8 cellular contexts compared by ENCODE assay signal in the genomic region with DNA sequence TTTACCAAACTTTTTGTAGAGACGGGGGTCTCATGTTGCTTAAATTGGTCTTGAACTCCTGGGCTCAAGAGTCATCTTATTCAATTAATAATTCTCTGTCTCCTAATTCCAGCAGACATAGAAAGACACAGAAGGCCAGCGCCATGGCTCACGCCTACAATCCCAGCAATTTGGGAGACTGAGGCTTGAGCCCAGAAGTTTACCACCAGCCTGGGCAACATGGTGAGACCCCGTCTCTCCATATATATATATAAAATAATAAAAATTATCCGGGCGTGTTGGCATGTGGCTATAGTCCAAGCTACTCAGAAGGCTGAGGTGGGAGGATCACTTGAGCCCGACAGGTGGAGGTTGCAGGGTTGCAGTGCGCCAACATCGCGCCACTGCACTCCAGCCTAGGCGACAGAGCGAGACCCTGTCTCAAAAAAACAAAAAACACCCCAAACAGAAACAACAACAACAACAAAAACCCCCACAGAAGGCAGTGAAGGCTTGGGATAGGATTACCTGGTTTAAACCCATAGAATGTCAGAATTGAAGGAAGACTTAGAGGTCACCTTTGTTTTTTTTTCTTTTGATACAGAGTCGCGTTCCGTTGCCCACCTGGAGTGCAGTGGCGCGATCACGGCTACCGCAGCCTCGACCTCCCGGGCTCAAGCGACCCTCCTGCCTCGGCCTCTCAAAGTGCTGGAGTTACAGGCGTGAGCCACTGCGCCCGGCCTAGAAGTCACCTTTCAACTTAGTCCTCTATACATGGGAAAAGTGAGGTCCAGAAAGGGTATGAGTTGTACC. TPM values are rescaled to one million over a fixed set of nuclear protein-coding genes. Genes with fewer than 3 reads are reported as not detected.
A peak's percentile ranks its signal among the peaks of the same experiment; 100 is the strongest.
DNase-seq lines count a peak whose midpoint lies in the region; ATAC-seq, FAIRE-seq and TF ChIP-seq lines count a peak whose summit lies in the region.

No MANE protein-coding gene starts in this region.

- H2AK5ac ChIP-seq in mesenchymal stem cell (ENCODE audit: low read length, severe bottlenecking), result no peak overlapping the region

- H3K23ac ChIP-seq in mesenchymal stem cell (ENCODE audit: low read length in 2 of 2), result no peak overlapping the region

- H3K4me3 ChIP-seq in BLaER1 treated with 17β-estradiol and CSF1 and Interleukin-3, amounts not matched to agents 10 nM and 100 nM, result peak overlapping the region; percentile 70 to 100 (median 87)
- H3K4me3 ChIP-seq in K562 (peak overlapping the region; percentile 88), mesenchymal stem cell (ENCODE audit: insufficient read depth in 1 of 2, low read depth in 1 of 2, low read length in 2 of 2) (peak overlapping the region; percentile 82 to 92)

- peak; percentile 6 for ATAC-seq in HG02884 (IDR thresholded peaks at IDR 0.05; ENCODE audit: unreplicated experiment)
- ATAC-seq in K562, result peak; percentile 26

- peak overlapping the region; percentile 76 to 95 (median 88) for H3K27ac ChIP-seq in BLaER1 treated with 17β-estradiol and CSF1 and Interleukin-3, amounts not matched to agents 10 nM and 100 nM
- H3K27ac ChIP-seq in K562 (ENCODE audit: extremely low read depth, low read depth, low read length), result peak overlapping the region; percentile 100
- peak overlapping the region; percentile 44 for H3K27ac ChIP-seq in mesenchymal stem cell (ENCODE audit: low read length, poor library complexity, severe bottlenecking)

- peak overlapping the region in 1 of 2 experiments; percentile 53 for H3K14ac ChIP-seq in mesenchymal stem cell (ENCODE audit: low read length in 2 of 2)

- no peak overlapping the region for H4K91ac ChIP-seq in mesenchymal stem cell (ENCODE audit: low read length)

- in situ Hi-C loops in K562 (cut with MboI), result no loop called here

- H2AFZ ChIP-seq in K562 (ENCODE audit: low read depth, low read length) (peak overlapping the region; percentile 93), mesenchymal stem cell (ENCODE audit: low read depth, low read length) (peak overlapping the region; percentile 83)

- TF ChIP-seq POLR2A in K562 (conservative IDR thresholded peaks at IDR 0.05), result no peak

- peaks cover 0 to 37% (median 18%) of the 10 kb centered on the region in 11 experiments; a peak in 13 of 22 replicates for H4K20me1 ChIP-seq in BLaER1 treated with 17β-estradiol and CSF1 and Interleukin-3, amounts not matched to agents 10 nM and 100 nM
- peaks cover 4% of the 10 kb centered on the region; the same call in 1 of the 2 replicates for H4K20me1 ChIP-seq in K562 (replicated peaks; ENCODE audit: control insufficient read depth, insufficient read depth, low read length)

- peak overlapping the region; percentile 80 to 99 (median 94) for H3K4me2 ChIP-seq in BLaER1 treated with 17β-estradiol and CSF1 and Interleukin-3, amounts not matched to agents 10 nM and 100 nM
- H3K4me2 ChIP-seq in K562 (ENCODE audit: insufficient read depth, low read length) (peak overlapping the region; percentile 96), mesenchymal stem cell (ENCODE audit: low read length, poor library complexity, severe bottlenecking) (peak overlapping the region; percentile 91)

- H3K79me2 ChIP-seq in K562 (ENCODE audit: control insufficient read depth, insufficient read depth, low read length), result peaks cover 56% of the 10 kb centered on the region

- BruUV-seq in K562 (replicated peaks; lab: Mats Ljungman, UMichigan), result TSS peak; percentile 94

- no peaks in the 10 kb centered on the region for H3K9me1 ChIP-seq in K562 (ENCODE audit: control insufficient read depth, insufficient read depth, low read length)

- no peak for TF ChIP-seq EP300 in K562 (IDR thresholded peaks at IDR 0.05; ENCODE audit: low read length)

- CTCF ChIA-PET in K562 (lab: Yijun Ruan, JAX; ENCODE audit: low intra/inter-chr PET ratio), result no interaction called here
- CTCF ChIA-PET in GM10248 (lab: Yijun Ruan, JAX), result interaction anchor here (1.2 to 1.9 kb wide), 4 partner anchors 8 to 364 kb away, joined by 4 to 7 read pairs (median 6); no protein-coding TSS in a partner anchor

- H3K4ac ChIP-seq in mesenchymal stem cell (ENCODE audit: low read depth in 1 of 2, low read length in 2 of 2), result peak overlapping the region; percentile 46 to 73

- TF ChIP-seq CTCF in K562 (IDR thresholded peaks at IDR 0.05 in 2 of 3, conservative IDR thresholded peaks at IDR 0.05 in 1 of 3; ENCODE audit: insufficient read depth in 2 of 3, low read depth in 1 of 3, low read length in 3 of 3) (no peak), GM10248 (IDR thresholded peaks at IDR 0.05; ENCODE audit: control extremely low read depth, extremely low read depth, low read depth, missing control alignments) (no peak)

- no peak overlapping the region for H2BK5ac ChIP-seq in mesenchymal stem cell (ENCODE audit: low read depth, low read length, poor library complexity, severe bottlenecking)

- 9% methylated on average over 23 of the region's 26 CpGs for WGBS in K562 (ENCODE audit: insufficient coverage, low coverage, missing lambda C conversion rate)
- WGBS in mesenchymal stem cell, result 28% methylated on average over 16 of the region's 26 CpGs

- POLR2A ChIA-PET in K562 (lab: Yijun Ruan, JAX), result interaction anchor here (0.7 to 3.3 kb wide), 23 partner anchors 7 to 240 kb away, joined by 3 to 25 read pairs (median 4); a partner anchor contains a TSS
- POLR2A ChIA-PET in GM10248 (lab: Yijun Ruan, JAX), result interaction anchor here (0.5 to 1.2 kb wide), 3 partner anchors 52 to 137 kb away, joined by 4 read pairs; a partner anchor contains a TSS

- H3K9me3 ChIP-seq in BLaER1 treated with 17β-estradiol and CSF1 and Interleukin-3, amounts not matched to agents 10 nM and 100 nM (replicated peaks in 1 of 11), result no peaks in the 10 kb centered on the region
- no peaks in the 10 kb centered on the region for H3K9me3 ChIP-seq in K562 (replicated peaks; ENCODE audit: control insufficient read depth, insufficient read depth, low read depth, low read length)
- H3K9me3 ChIP-seq in mesenchymal stem cell (ENCODE audit: control insufficient read depth, low read length), result no peaks in the 10 kb centered on the region

- H4K8ac ChIP-seq in mesenchymal stem cell (ENCODE audit: low read length), result peak overlapping the region; percentile 59

- peak overlapping the region; percentile 72 to 87 for H3K18ac ChIP-seq in mesenchymal stem cell (ENCODE audit: low read depth in 1 of 2, low read length in 2 of 2)

- H3K79me1 ChIP-seq in mesenchymal stem cell (replicated peaks; ENCODE audit: low read length, poor library complexity, severe bottlenecking), result peaks cover 6% of the 10 kb centered on the region

- no peak for FAIRE-seq in K562 (lab: Jason Lieb, UNC)

- no peaks in the 10 kb centered on the region for H3K27me3 ChIP-seq in BLaER1 treated with 17β-estradiol and CSF1 and Interleukin-3, amounts not matched to agents 10 nM and 100 nM
- H3K27me3 ChIP-seq in K562 (ENCODE audit: control insufficient read depth in 2 of 2, insufficient read depth in 2 of 2, low read length in 2 of 2) (no peaks in the 10 kb centered on the region), mesenchymal stem cell (ENCODE audit: control insufficient read depth in 1 of 2, insufficient read depth in 1 of 2, low read length in 2 of 2) (no peaks in the 10 kb centered on the region)

- TF ChIP-seq RAD21 in K562 (CRISPR knock-in tag; conservative IDR thresholded peaks at IDR 0.05 in 1 of 2, IDR thresholded peaks at IDR 0.05 in 1 of 2), result no peak

- peaks cover 0 to 23% (median 20%) of the 10 kb centered on the region in 11 experiments; a peak in 20 of 22 replicates for H3K36me3 ChIP-seq in BLaER1 treated with 17β-estradiol and CSF1 and Interleukin-3, amounts not matched to agents 10 nM and 100 nM
- H3K36me3 ChIP-seq in K562 (ENCODE audit: control insufficient read depth, insufficient read depth, low read length), result 0 out of 3 replicates have a peak, but pooled peaks cover 2% of the 10 kb centered on the region
- peaks cover 0 to 3% of the 10 kb centered on the region in 2 experiments for H3K36me3 ChIP-seq in mesenchymal stem cell (ENCODE audit: control insufficient read depth in 1 of 2, insufficient read depth in 2 of 2, low read depth in 1 of 2, low read length in 2 of 2)

- H3K4me1 ChIP-seq in BLaER1 treated with 17β-estradiol and CSF1 and Interleukin-3, amounts not matched to agents 10 nM and 100 nM, result peaks cover 31 to 59% (median 35%) of the 10 kb centered on the region in 10 experiments
- peaks cover 0 to 7% of the 10 kb centered on the region in 2 experiments; a peak in 1 of 5 replicates for H3K4me1 ChIP-seq in K562 (replicated peaks in 1 of 2; ENCODE audit: control insufficient read depth in 2 of 2, insufficient read depth in 2 of 2, low read length in 2 of 2)
- H3K4me1 ChIP-seq in mesenchymal stem cell (ENCODE audit: control insufficient read depth, insufficient read depth, low read depth, low read length), result peaks cover 5% of the 10 kb centered on the region

- peak overlapping the region; percentile 84 to 94 (median 90) for H3K9ac ChIP-seq in BLaER1 treated with 17β-estradiol and CSF1 and Interleukin-3, amounts not matched to agents 10 nM and 100 nM
- H3K9ac ChIP-seq in K562 (ENCODE audit: insufficient read depth in 1 of 2, low read depth in 2 of 2, low read length in 2 of 2), result peak overlapping the region; percentile 95 to 99
- H3K9ac ChIP-seq in mesenchymal stem cell (ENCODE audit: low read length), result peak overlapping the region; percentile 96

- H2BK12ac ChIP-seq in mesenchymal stem cell (ENCODE audit: low read length in 2 of 2), result no peak overlapping the region

- intact Hi-C loops in K562 (cut with micrococcal nuclease), result no loop called here

- H2BK15ac ChIP-seq in mesenchymal stem cell (ENCODE audit: low read depth, poor library complexity, severe bottlenecking), result no peak overlapping the region

- DNase-seq in K562 (ENCODE audit: extremely low read depth in 1 of 4, low spot score in 3 of 4) (no peak), mesenchymal stem cell (no peak), NCI-H345 treated with DMSO at 0.1 percent for 48 hours (lab: John Stamatoyannopoulos, UW; ENCODE audit: unreplicated experiment) (no peak), SHP77 treated with DMSO at 0.1 percent for 48 hours (lab: John Stamatoyannopoulos, UW) (no peak), GM10248 (ENCODE audit: extremely low spot score) (no peak), germinal center (ENCODE audit: low spot score) (no peak)

- no peak overlapping the region for H2BK120ac ChIP-seq in mesenchymal stem cell (ENCODE audit: low read depth, low read length)

RNA-seq across cellular contexts. Expression of a gene that starts 0.7 kb away (rescaled TPM):
- 22.6 and 29.0 TPM in 2 replicates for total RNA-seq in K562 (2011; cell fraction: chromatin; rRNA removed; ENCODE audit: low replicate concordance)
- 15.2 and 15.3 TPM in 2 replicates for total RNA-seq in K562 (2011; cell fraction: nucleolus; rRNA removed)
- 17.5 and 19.2 TPM in 2 replicates for total RNA-seq in K562 (2011; cell fraction: nucleoplasm; rRNA removed)
- total RNA-seq in K562 (2014; rRNA removed) (9.4 and 12.5 TPM in 2 replicates), K562 (2014; rRNA removed; fragmentation: Illumina TruSeq; extraction: Trizol) (14.9 and 15.0 TPM in 2 replicates), K562 (2015; rRNA removed; fragmentation: Illumina TruSeq; extraction: Trizol) (16.1 and 16.7 TPM in 2 replicates), K562 (2021) (16.5 and 16.6 TPM in 2 replicates)
- polyA plus RNA-seq in K562 (2011; rRNA removed) (33.4 and 33.7 TPM in 2 replicates), K562 (2014; fragmentation: Illumina TruSeq; extraction: Trizol) (24.9 and 28.9 TPM in 2 replicates), K562 (2014; fragmentation: Nextera tagmentation; extraction: Ambion mirVana) (1 to 10 TPM; 1.3 to 1.5 TPM), K562 (2014; rRNA removed) (18.3 and 21.6 TPM in 2 replicates)
- polyA plus RNA-seq in K562 (2011; cell fraction: cytosol; rRNA removed), result 27.3 and 28.0 TPM in 2 replicates
- polyA plus RNA-seq in K562 (2011; cell fraction: nucleus; rRNA removed), result 13.0 and 15.9 TPM in 2 replicates
- 15.6 and 16.1 TPM in 2 replicates for polyA plus RNA-seq in K562 (2012)
- 22.4 and 29.5 TPM in 2 replicates for polyA minus RNA-seq in K562 (2011; rRNA and poly(A)+ RNA removed)
- 13.3 and 14.4 TPM in 2 replicates for polyA minus RNA-seq in K562 (2011; cell fraction: cytosol; rRNA and poly(A)+ RNA removed)
- polyA minus RNA-seq in K562 (2011; cell fraction: nucleus; rRNA and poly(A)+ RNA removed), result 4.0 and 8.6 TPM in 2 replicates
- polyA plus RNA-seq in mesenchymal stem cell (2013, experiment 1 of 2), result 30.9 TPM
- 29.7 TPM for polyA plus RNA-seq in mesenchymal stem cell (2013, experiment 2 of 2)

RNA-seq across cellular contexts. Expression of a gene that starts 51.6 kb away (rescaled TPM):
- total RNA-seq in K562 (2011; cell fraction: chromatin; rRNA removed; ENCODE audit: low replicate concordance), result 36.9 and 67.4 TPM in 2 replicates
- total RNA-seq in K562 (2011; cell fraction: nucleolus; rRNA removed), result 27.3 and 27.6 TPM in 2 replicates
- 38.6 and 45.7 TPM in 2 replicates for total RNA-seq in K562 (2011; cell fraction: nucleoplasm; rRNA removed)
- 17.3 and 20.9 TPM in 2 replicates for total RNA-seq in K562 (2014; rRNA removed)
- 32.5 and 35.7 TPM in 2 replicates for total RNA-seq in K562 (2014; rRNA removed; fragmentation: Illumina TruSeq; extraction: Trizol)
- total RNA-seq in K562 (2015; rRNA removed; fragmentation: Illumina TruSeq; extraction: Trizol), result 29.6 and 30.8 TPM in 2 replicates
- total RNA-seq in K562 (2021), result 38.2 and 42.7 TPM in 2 replicates
- polyA plus RNA-seq in K562 (2011; rRNA removed), result 59.6 and 67.8 TPM in 2 replicates
- 38.6 and 51.2 TPM in 2 replicates for polyA plus RNA-seq in K562 (2011; cell fraction: cytosol; rRNA removed)
- polyA plus RNA-seq in K562 (2011; cell fraction: nucleus; rRNA removed), result 32.6 and 35.4 TPM in 2 replicates
- 26.1 and 26.8 TPM in 2 replicates for polyA plus RNA-seq in K562 (2012)
- polyA plus RNA-seq in K562 (2014; fragmentation: Illumina TruSeq; extraction: Trizol), result 48.6 and 52.8 TPM in 2 replicates
- 10 to 100 TPM; 10.9 to 11.6 TPM for polyA plus RNA-seq in K562 (2014; fragmentation: Nextera tagmentation; extraction: Ambion mirVana)
- 29.9 and 32.2 TPM in 2 replicates for polyA plus RNA-seq in K562 (2014; rRNA removed)
- 89.8 and 96.2 TPM in 2 replicates for polyA minus RNA-seq in K562 (2011; rRNA and poly(A)+ RNA removed)
- 29.1 and 35.7 TPM in 2 replicates for polyA minus RNA-seq in K562 (2011; cell fraction: cytosol; rRNA and poly(A)+ RNA removed)
- 16.0 and 26.4 TPM in 2 replicates for polyA minus RNA-seq in K562 (2011; cell fraction: nucleus; rRNA and poly(A)+ RNA removed)
- 14.6 TPM for polyA plus RNA-seq in mesenchymal stem cell (2013, experiment 1 of 2)
- polyA plus RNA-seq in mesenchymal stem cell (2013, experiment 2 of 2), result 14.9 TPM

Comparison
In these comparisons a context has a peak if more than half of its experiments do, and no peak if none do; other contexts are left out.
1. H3K27ac ChIP-seq: peak in every context shown above with its lines; median percentile 100 in K562; 88 in BLaER1 treated with 17β-estradiol and CSF1 and Interleukin-3, amounts not matched to agents 10 nM and 100 nM; 44 in mesenchymal stem cell.